1 cellular context compared by ENCODE assay signal in genomic region chr17:49495842-49496182, GRCh38.
TF ChIP-seq lines count a peak whose summit lies in the region.

No MANE protein-coding gene starts in this region.

TF ChIP-seq in H1, 55 proteins besides CTCF, POLR2A, EP300 and RAD21:
- peak; percentile 30 for TF ChIP-seq EZH2 (IDR thresholded peaks at IDR 0.05; ENCODE audit: low read depth, low read length, severe bottlenecking)
- TF ChIP-seq CREB1 (IDR thresholded peaks at IDR 0.05): no peak
- no peak for TF ChIP-seq RNF2 (IDR thresholded peaks at IDR 0.05; ENCODE audit: borderline replicate concordance, low read depth, low read length, missing control alignments, poor library complexity, severe bottlenecking)
- peak; percentile 55 for TF ChIP-seq SAP30 (IDR thresholded peaks at IDR 0.05; ENCODE audit: insufficient read depth, insufficient replicate concordance, low read length)
- no peak for TF ChIP-seq SUZ12 (IDR thresholded peaks at IDR 0.05; ENCODE audit: low read length)
